In genomic region chr1:59596432-59596831, GRCh38 we compare ENCODE assay signal across 9 cellular contexts.
DNase-seq lines count a peak whose midpoint lies in the region; FAIRE-seq and TF ChIP-seq lines count a peak whose summit lies in the region.
"Had no signal": no experiment of that assay in that cellular context is flagged by ENCODE, and none has a peak within 500 bp of the region (broad histone marks: within the 10 kb centered on the region; RNA-seq: fewer than 3 reads in every experiment).

No MANE protein-coding gene starts in this region.

- H3K9ac ChIP-seq in kidney (ENCODE audit: low read length in 2 of 2): no peak overlapping the region
- H3K9ac ChIP-seq in stomach smooth muscle (ENCODE audit: low read length in 2 of 2): peak overlapping the region in 1 of 2 donors; percentile 49

- no peak for TF ChIP-seq CTCF in bronchial epithelial cell (IDR thresholded peaks at IDR 0.05; ENCODE audit: insufficient read depth, low read length, severe bottlenecking)
- TF ChIP-seq CTCF in kidney (IDR thresholded peaks at IDR 0.05; ENCODE audit: borderline replicate concordance, extremely low read depth, insufficient read depth): no peak
- no peak for TF ChIP-seq CTCF in GM13976 (IDR thresholded peaks at IDR 0.05; ENCODE audit: borderline replicate concordance, control extremely low read depth, extremely low read depth, insufficient read depth, missing control alignments)

- no peak for FAIRE-seq in bronchial epithelial cell (lab: Jason Lieb, UNC)
- no peak for FAIRE-seq in kidney (lab: Jason Lieb, UNC)

- H3K36me3 ChIP-seq in bronchial epithelial cell (ENCODE audit: control insufficient read depth, insufficient read depth, low read length) (no peaks in the 10 kb centered on the region), kidney (ENCODE audit: control insufficient read depth in 1 of 2, insufficient read depth in 2 of 2, low read length in 2 of 2) (no peaks in the 10 kb centered on the region), stomach smooth muscle (ENCODE audit: control insufficient read depth in 2 of 2, insufficient read depth in 2 of 2, low read length in 2 of 2) (no peaks in the 10 kb centered on the region)

- H3K9me3 ChIP-seq in kidney (ENCODE audit: control insufficient read depth in 1 of 2, low read length in 2 of 2) (no peaks in the 10 kb centered on the region), stomach smooth muscle (ENCODE audit: control insufficient read depth in 2 of 2, low read length in 2 of 2) (no peaks in the 10 kb centered on the region)

- H3K4me1 ChIP-seq in kidney (ENCODE audit: control insufficient read depth in 1 of 2, insufficient read depth in 1 of 2, low read depth in 1 of 2, low read length in 2 of 2) (peaks cover 10 to 24% of the 10 kb centered on the region in 2 donors), stomach smooth muscle (ENCODE audit: control insufficient read depth, insufficient read depth, low read length) (peaks cover 51% of the 10 kb centered on the region)

- intact Hi-C loops in kidney (cut with DNase I): no loop called here

- in situ Hi-C loops in GM13976 (cut with MboI; ENCODE audit: low sequenced_read_pairs, unreplicated experiment): no loop called here

- no peaks in the 10 kb centered on the region for H3K27me3 ChIP-seq in bronchial epithelial cell (ENCODE audit: control insufficient read depth, insufficient read depth, low read length)
- H3K27me3 ChIP-seq in stomach smooth muscle (ENCODE audit: control insufficient read depth in 1 of 2, insufficient read depth in 2 of 2, low read length in 2 of 2): no peaks in the 10 kb centered on the region

- peak overlapping the region in 1 of 2 donors; percentile 45 for H3K27ac ChIP-seq in kidney (ENCODE audit: low read depth in 2 of 2, low read length in 2 of 2)
- peak overlapping the region; percentile 84 for H3K27ac ChIP-seq in stomach smooth muscle (ENCODE audit: low read length)

- H3K4me3 ChIP-seq in bronchial epithelial cell (ENCODE audit: low read depth, low read length) (no peak overlapping the region), kidney (ENCODE audit: low read length in 2 of 2) (no peak overlapping the region), stomach smooth muscle (ENCODE audit: low read length in 2 of 2) (no peak overlapping the region)

- peak; percentile 98 for DNase-seq in HT1080 (ENCODE audit: low read depth)
- DNase-seq in bronchial epithelial cell (ENCODE audit: low read depth): peak; percentile 99
- DNase-seq in kidney: peak; percentile 79
- no peak for DNase-seq in NCI-H2107 (lab: John Stamatoyannopoulos, UW)
- DNase-seq in T1000 (lab: John Stamatoyannopoulos, UW): no peak
- no peak for DNase-seq in NCI-H1694 treated with DMSO at 0.1 percent for 48 hours (lab: John Stamatoyannopoulos, UW)
- no peak for DNase-seq in GM13976 (ENCODE audit: low spot score)
- DNase-seq: NCI-H524 treated with DMSO at 0.1 percent for 48 hours had no signal

Comparison
In these comparisons a context has a peak if more than half of its experiments do, and no peak if none do; other contexts are left out.
1. DNase-seq: peak in HT1080 (single experiment), bronchial epithelial cell (single experiment) and kidney (single experiment); none in NCI-H2107 (single experiment), T1000 (single experiment), NCI-H1694 treated with DMSO at 0.1 percent for 48 hours (single experiment) and GM13976 (single experiment).